Comparison of ENCODE assay signal across 11 cellular contexts in the genomic region with DNA sequence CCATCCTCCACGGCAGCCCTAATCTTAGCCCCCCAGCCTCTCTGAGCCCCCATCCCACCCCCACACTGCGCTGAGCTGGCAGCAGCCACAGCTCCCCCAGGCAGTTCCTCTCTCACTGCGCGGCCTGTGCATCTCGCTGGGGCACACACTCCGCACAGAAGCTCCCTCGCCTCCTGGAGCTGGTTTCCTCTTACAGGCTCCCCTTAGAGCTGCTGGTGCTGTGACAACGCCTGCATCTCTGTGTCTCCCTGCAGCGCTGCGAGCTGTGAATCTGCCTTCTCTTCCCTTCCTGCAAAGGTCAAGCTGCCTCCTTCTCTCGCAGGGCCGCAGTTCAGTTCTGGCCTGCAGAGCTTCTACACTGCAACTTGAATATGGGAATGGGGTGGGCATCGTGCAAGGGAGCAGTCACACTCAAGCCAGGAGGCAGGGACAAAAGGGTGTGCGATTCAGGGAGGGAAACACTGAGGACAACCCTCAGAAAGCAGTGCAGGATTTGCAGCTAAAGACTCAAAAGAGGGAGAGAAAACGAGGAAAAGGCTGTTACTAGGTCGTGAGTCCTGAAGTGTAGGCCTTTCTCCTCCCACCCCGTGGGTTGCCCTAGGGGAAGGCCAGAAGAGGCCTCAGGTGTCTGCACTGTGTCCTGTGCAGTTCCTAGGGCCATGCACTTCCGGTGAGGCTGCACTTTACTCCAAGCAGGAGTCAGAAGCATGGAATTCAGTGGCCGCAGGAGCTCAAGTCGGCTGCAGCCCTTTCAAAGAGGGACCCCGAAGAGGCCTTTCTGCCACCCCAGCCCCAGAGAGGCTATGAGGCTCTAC.
DNase-seq lines count a peak whose midpoint lies in the region; ATAC-seq and TF ChIP-seq lines count a peak whose summit lies in the region.
"Had no signal": no experiment of that assay in that cellular context is flagged by ENCODE, and none has a peak within 500 bp of the region (broad histone marks: within the 10 kb centered on the region; RNA-seq: fewer than 3 reads in every experiment).

No MANE protein-coding gene starts in this region.

- peaks cover 23% of the 10 kb centered on the region for H3K4me1 ChIP-seq in neuron (ENCODE audit: insufficient read depth, low read length)

- H3K27me3 ChIP-seq in neuron (ENCODE audit: insufficient read depth, low read length) = no peaks in the 10 kb centered on the region
- H3K27me3 ChIP-seq: thyroid gland had no signal

- intact Hi-C loops in activated B cell treated with CpG ODN at 0.5 μM for 24 hours (cut with micrococcal nuclease) = loop anchor here (2.0 to 10.0 kb wide), 3 partner anchors 144 to 254 kb away; no protein-coding TSS in a partner anchor
- intact Hi-C loops in activated CD4-positive, alpha-beta memory T cell treated with anti-CD3 and anti-CD28 coated beads for 36 hours (cut with micrococcal nuclease) = loop anchor here (5.0 kb wide), 4 partner anchors 87 to 193 kb away; a partner anchor contains a TSS

- POLR2A ChIA-PET in activated B cell treated with CpG ODN at 0.5 μM for 24 hours (lab: Charles Lee) = interaction anchor here (0.7 to 5.0 kb wide), 4 partner anchors 71 to 159 kb away, joined by 3 to 19 read pairs (median 4); a partner anchor contains a TSS
- POLR2A ChIA-PET in activated CD4-positive, alpha-beta memory T cell treated with anti-CD3 and anti-CD28 coated beads for 36 hours (lab: Charles Lee) = no interaction called here

- H3K9me3 Mint-ChIP-seq in activated B cell treated with CpG ODN at 0.5 μM for 24 hours = no peaks in the 10 kb centered on the region
- no peaks in the 10 kb centered on the region for H3K9me3 Mint-ChIP-seq in activated CD4-positive, alpha-beta memory T cell treated with anti-CD3 and anti-CD28 coated beads for 36 hours

- no peak overlapping the region for H2AFZ ChIP-seq in neuron (ENCODE audit: low read depth, low read length)

- H3K4me3 Mint-ChIP-seq in activated B cell treated with CpG ODN at 0.5 μM for 24 hours = peak overlapping the region; percentile 46
- no peak overlapping the region for H3K4me3 Mint-ChIP-seq in activated CD4-positive, alpha-beta memory T cell treated with anti-CD3 and anti-CD28 coated beads for 36 hours

- no peak for TF ChIP-seq CTCF in activated B cell treated with CpG ODN at 0.5 μM for 24 hours (IDR thresholded peaks at IDR 0.05)

- peaks cover 12% of the 10 kb centered on the region for H3K27me3 Mint-ChIP-seq in activated B cell treated with CpG ODN at 0.5 μM for 24 hours
- peaks cover 30% of the 10 kb centered on the region for H3K27me3 Mint-ChIP-seq in activated CD4-positive, alpha-beta memory T cell treated with anti-CD3 and anti-CD28 coated beads for 36 hours

- H3K4me1 Mint-ChIP-seq in activated B cell treated with CpG ODN at 0.5 μM for 24 hours = peaks cover 32% of the 10 kb centered on the region
- peaks cover 22% of the 10 kb centered on the region for H3K4me1 Mint-ChIP-seq in activated CD4-positive, alpha-beta memory T cell treated with anti-CD3 and anti-CD28 coated beads for 36 hours (ENCODE audit: low read depth)

- CTCF ChIA-PET in activated B cell treated with CpG ODN at 0.5 μM for 24 hours (lab: Charles Lee) = interaction anchor here (0.9 kb wide), 1 partner anchor 94 kb away, joined by 3 read pairs; no protein-coding TSS in a partner anchor
- CTCF ChIA-PET in activated CD4-positive, alpha-beta memory T cell treated with anti-CD3 and anti-CD28 coated beads for 36 hours (lab: Charles Lee) = interaction anchor here (0.8 kb wide), 1 partner anchor 150 kb away, joined by 3 read pairs; no protein-coding TSS in a partner anchor

- DNase-seq in NCI-H1694 treated with DMSO at 0.1 percent for 48 hours (lab: John Stamatoyannopoulos, UW) (peak; percentile 24), NCI-H1694 (lab: John Stamatoyannopoulos, UW) (no peak), activated B cell treated with CpG ODN at 0.5 μM for 24 hours (no peak)
- DNase-seq in activated CD4-positive, alpha-beta memory T cell treated with anti-CD3 and anti-CD28 coated beads for 36 hours = no peak
- DNase-seq: NCI-H187 treated with DMSO at 0.1 percent for 48 hours; stimulated activated CD4-positive, alpha-beta T cell treated with anti-CD3 and anti-CD28 coated beads, Interleukin-2, amount 100 ng/mL, for 48 hours; thyroid gland had no signal

- peak overlapping the region; percentile 76 for H3K27ac ChIP-seq in KOPT-K1 (ENCODE audit: low read depth, low read length, poor library complexity, severe bottlenecking)
- H3K27ac ChIP-seq: thyroid gland had no signal

- no peaks in the 10 kb centered on the region for H3K9me3 ChIP-seq in KOPT-K1 (ENCODE audit: insufficient read depth, low read length, poor library complexity, severe bottlenecking)
- peaks cover 2% of the 10 kb centered on the region for H3K9me3 ChIP-seq in neuron (ENCODE audit: low read length)
- H3K9me3 ChIP-seq: thyroid gland had no signal

- peak overlapping the region; percentile 62 for H3K4me3 ChIP-seq in neuron (ENCODE audit: low read length)
- H3K4me3 ChIP-seq: thyroid gland had no signal

- H3K36me3 Mint-ChIP-seq in activated B cell treated with CpG ODN at 0.5 μM for 24 hours (ENCODE audit: low read depth) = no peaks in the 10 kb centered on the region
- H3K36me3 Mint-ChIP-seq in activated CD4-positive, alpha-beta memory T cell treated with anti-CD3 and anti-CD28 coated beads for 36 hours = no peaks in the 10 kb centered on the region

- H3K36me3 ChIP-seq in KOPT-K1 (ENCODE audit: insufficient read depth, low read length) (no peaks in the 10 kb centered on the region), neuron (ENCODE audit: insufficient read depth, low read length) (no peaks in the 10 kb centered on the region)
- H3K36me3 ChIP-seq: thyroid gland had no signal

- H3K27ac Mint-ChIP-seq in activated B cell treated with CpG ODN at 0.5 μM for 24 hours = no peak overlapping the region
- H3K27ac Mint-ChIP-seq in activated CD4-positive, alpha-beta memory T cell treated with anti-CD3 and anti-CD28 coated beads for 36 hours = no peak overlapping the region

- ATAC-seq in activated B cell treated with CpG ODN at 0.5 μM for 24 hours (ENCODE audit: low read depth) = no peak
- no peak for ATAC-seq in GM19452 (IDR thresholded peaks at IDR 0.05; ENCODE audit: unreplicated experiment)
- ATAC-seq in GM19035 (IDR thresholded peaks at IDR 0.05; ENCODE audit: unreplicated experiment) = no peak
